In genomic region chr22:46758867-46759290, GRCh38 we compare ENCODE assay signal across 2 cellular contexts.
A peak's percentile ranks its signal among the peaks of the same experiment; 100 is the strongest.
TF ChIP-seq lines count a peak whose summit lies in the region.

No MANE protein-coding gene starts in this region.

TF ChIP-seq in HEK293T, 16 proteins besides CTCF, POLR2A, EP300 and RAD21:
- TF ChIP-seq TARDBP (IDR thresholded peaks at IDR 0.05) (no peak), NFRKB (IDR thresholded peaks at IDR 0.05) (no peak), SUZ12 (IDR thresholded peaks at IDR 0.05) (no peak), SP1 (IDR thresholded peaks at IDR 0.05) (no peak), HDGF (IDR thresholded peaks at IDR 0.05; ENCODE audit: borderline replicate concordance) (no peak), L3MBTL2 (conservative IDR thresholded peaks at IDR 0.05) (no peak)

TF ChIP-seq in HepG2, 621 proteins besides CTCF, POLR2A, EP300 and RAD21 (continues in another document):
- TF ChIP-seq MYC (CRISPR knock-in tag; IDR thresholded peaks at IDR 0.05; ENCODE audit: borderline replicate concordance) (no peak), ZNF24 (IDR thresholded peaks at IDR 0.05) (no peak), ZNF75D (CRISPR knock-in tag; IDR thresholded peaks at IDR 0.05; ENCODE audit: borderline replicate concordance) (no peak), PCBP1 (IDR thresholded peaks at IDR 0.05; ENCODE audit: borderline replicate concordance, low read depth, low read length) (no peak), ZNF350 (CRISPR knock-in tag; IDR thresholded peaks at IDR 0.05; ENCODE audit: borderline replicate concordance, low read depth) (no peak), ZNF605 (CRISPR knock-in tag; IDR thresholded peaks at IDR 0.05) (no peak), HMGXB3 (CRISPR knock-in tag; IDR thresholded peaks at IDR 0.05; ENCODE audit: borderline replicate concordance) (no peak), ZNF225 (CRISPR knock-in tag; IDR thresholded peaks at IDR 0.05) (no peak), ZNF773 (CRISPR knock-in tag; IDR thresholded peaks at IDR 0.05; ENCODE audit: borderline replicate concordance) (no peak), ATF7 (IDR thresholded peaks at IDR 0.05) (no peak), ATF7 (CRISPR knock-in tag; IDR thresholded peaks at IDR 0.05) (no peak), AHR (CRISPR knock-in tag; IDR thresholded peaks at IDR 0.05) (no peak), GRHL1 (CRISPR knock-in tag; conservative IDR thresholded peaks at IDR 0.05) (no peak), ZNF362 (CRISPR knock-in tag; IDR thresholded peaks at IDR 0.05; ENCODE audit: borderline replicate concordance) (no peak), ZNF580 (CRISPR knock-in tag; IDR thresholded peaks at IDR 0.05; ENCODE audit: borderline replicate concordance, low read depth) (no peak), MBD4 (IDR thresholded peaks at IDR 0.05; ENCODE audit: borderline replicate concordance, low read length) (no peak), YEATS4 (CRISPR knock-in tag; IDR thresholded peaks at IDR 0.05; ENCODE audit: borderline replicate concordance) (peak; percentile 57; the same call in 1 of the 2 replicates), PRDM4 (CRISPR knock-in tag; IDR thresholded peaks at IDR 0.05; ENCODE audit: borderline replicate concordance) (no peak), SAFB2 (CRISPR knock-in tag; IDR thresholded peaks at IDR 0.05; ENCODE audit: borderline replicate concordance, low read depth) (no peak), ZNF18 (CRISPR knock-in tag; IDR thresholded peaks at IDR 0.05; ENCODE audit: insufficient replicate concordance) (no peak), DRAP1 (CRISPR knock-in tag; IDR thresholded peaks at IDR 0.05) (peak; percentile 43; the same call in 1 of the 2 replicates), ZNF274 (CRISPR knock-in tag; IDR thresholded peaks at IDR 0.05) (no peak), ZNF549 (CRISPR knock-in tag; IDR thresholded peaks at IDR 0.05) (no peak), IRF9 (CRISPR knock-in tag; IDR thresholded peaks at IDR 0.05; ENCODE audit: borderline replicate concordance) (no peak), MEF2D (CRISPR knock-in tag; IDR thresholded peaks at IDR 0.05) (no peak), PBX2 (CRISPR knock-in tag; IDR thresholded peaks at IDR 0.05) (no peak), RBAK (CRISPR knock-in tag; IDR thresholded peaks at IDR 0.05) (no peak), STAT5B (CRISPR knock-in tag; IDR thresholded peaks at IDR 0.05) (no peak), ARNT (IDR thresholded peaks at IDR 0.05) (no peak), TFDP2 (CRISPR knock-in tag; IDR thresholded peaks at IDR 0.05) (no peak), DZIP1 (CRISPR knock-in tag; IDR thresholded peaks at IDR 0.05) (no peak), MAFF (IDR thresholded peaks at IDR 0.05; ENCODE audit: low read depth, low read length) (peak; percentile 35; the same call in 1 of the 2 replicates), ZNF782 (CRISPR knock-in tag; IDR thresholded peaks at IDR 0.05; ENCODE audit: borderline replicate concordance) (no peak), ZBTB1 (CRISPR knock-in tag; IDR thresholded peaks at IDR 0.05; ENCODE audit: borderline replicate concordance) (no peak), ZNF3 (CRISPR knock-in tag; IDR thresholded peaks at IDR 0.05) (no peak), ZNF878 (CRISPR knock-in tag; IDR thresholded peaks at IDR 0.05) (no peak), ZBTB7B (CRISPR knock-in tag; IDR thresholded peaks at IDR 0.05) (0 out of 2 replicates have a peak, but pooled peaks have one; percentile 40), NONO (IDR thresholded peaks at IDR 0.05) (no peak), NONO (CRISPR knock-in tag; conservative IDR thresholded peaks at IDR 0.05) (no peak), NFKBIZ (CRISPR knock-in tag; IDR thresholded peaks at IDR 0.05) (0 out of 2 replicates have a peak, but pooled peaks have one; percentile 23), MED8 (CRISPR knock-in tag; IDR thresholded peaks at IDR 0.05; ENCODE audit: insufficient replicate concordance) (no peak), ZNF629 (CRISPR knock-in tag; conservative IDR thresholded peaks at IDR 0.05) (no peak; the same call in 1 of the 2 replicates), ERF (CRISPR knock-in tag; IDR thresholded peaks at IDR 0.05) (0 out of 2 replicates have a peak, but pooled peaks have one; percentile 41), ZNF17 (CRISPR knock-in tag; IDR thresholded peaks at IDR 0.05) (no peak)
